ENCODE assay signal across 1 cellular context in genomic region chr18:22446906-22447305, GRCh38.
TF ChIP-seq lines count a peak whose summit lies in the region.

No MANE protein-coding gene starts in this region.

TF ChIP-seq in HepG2, 621 proteins besides CTCF, POLR2A, EP300 and RAD21 (continued from another document):
- no peak for TF ChIP-seq KIAA2018 (CRISPR knock-in tag; IDR thresholded peaks at IDR 0.05; ENCODE audit: borderline replicate concordance)
- TF ChIP-seq ZNF292 (CRISPR knock-in tag; IDR thresholded peaks at IDR 0.05; ENCODE audit: borderline replicate concordance, low read depth): no peak
